In the genomic region with DNA sequence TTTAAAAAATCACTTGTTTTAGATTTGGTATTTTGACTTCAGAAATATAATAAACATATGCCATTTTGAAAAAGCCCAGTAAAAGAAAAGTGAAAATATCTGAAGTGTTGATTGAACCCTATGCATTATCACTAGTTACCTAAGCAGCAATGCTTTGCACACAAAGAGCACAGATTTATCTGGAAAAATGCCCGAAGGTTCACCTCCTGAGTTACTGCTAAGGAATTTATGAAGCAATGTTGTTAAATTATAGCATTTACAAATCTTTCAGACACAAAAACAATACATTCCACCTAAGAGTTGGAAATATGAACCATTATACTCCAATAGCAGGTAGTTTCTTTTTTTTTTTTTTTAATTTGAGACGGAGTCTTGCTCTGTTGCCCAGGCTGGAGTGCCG, we compare ENCODE assay signal across 1 cellular context.
TF ChIP-seq lines count a peak whose summit lies in the region.

No MANE protein-coding gene starts in this region.

TF ChIP-seq in IMR-90, 13 proteins besides CTCF, POLR2A, EP300 and RAD21:
- TF ChIP-seq MXI1 (IDR thresholded peaks at IDR 0.05; ENCODE audit: borderline replicate concordance, low read depth, low read length) (no peak), CEBPB (IDR thresholded peaks at IDR 0.05; ENCODE audit: low read depth, low read length) (peak; percentile 72)
TF ChIP-seq in IMR-90: peak in this region for 1.
